Comparison of ENCODE assay signal across 29 cellular contexts in the genomic region with DNA sequence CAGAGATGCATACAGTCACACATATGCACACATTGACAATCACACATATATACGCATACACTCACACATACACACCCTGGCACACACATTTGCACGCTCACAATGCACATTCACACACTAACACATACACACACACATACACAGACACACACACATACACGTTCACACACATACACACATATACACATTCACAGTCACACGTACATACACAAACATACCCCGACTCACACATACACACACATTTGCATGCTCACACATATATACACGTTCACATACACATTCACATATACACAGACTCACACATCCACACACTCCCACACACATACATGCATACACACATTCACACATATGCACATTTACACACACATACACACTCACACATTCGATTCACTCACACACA.
"Had no signal": no experiment of that assay in that cellular context is flagged by ENCODE, and none has a peak within 500 bp of the region (broad histone marks: within the 10 kb centered on the region; RNA-seq: fewer than 3 reads in every experiment).

No MANE protein-coding gene starts in this region.

- H3K27ac Mint-ChIP-seq: mesothelial cell of epicardium; naive B cell; nephron; neural progenitor cell; stimulated activated naive B cell treated with anti-CD40 and anti-IgM and Interleukin-4, amounts not matched to agents 10 μg/mL and 1 μg/mL and 100 μg/mL, for 72 hours; stimulated activated naive CD8-positive, alpha-beta T cell treated with anti-CD3 and anti-CD28 coated beads, Interleukin-15, Interleukin-2, amounts not matched to agents 100 ng/mL and 50 ng/mL, for 24 hours had no signal

- H3K27ac ChIP-seq: coronary artery, esophagus muscularis mucosa, foreskin keratinocyte, gastroesophageal sphincter, heart left ventricle, hepatocyte, neural progenitor cell, ovary, psoas muscle, skin epidermis, spleen, thoracic aorta, tibial nerve had no signal

- H3K4me3 Mint-ChIP-seq: mesothelial cell of epicardium; naive B cell; nephron; neural progenitor cell; stimulated activated naive B cell treated with anti-CD40 and anti-IgM and Interleukin-4, amounts not matched to agents 10 μg/mL and 1 μg/mL and 100 μg/mL, for 72 hours; stimulated activated naive CD8-positive, alpha-beta T cell treated with anti-CD3 and anti-CD28 coated beads, Interleukin-15, Interleukin-2, amounts not matched to agents 100 ng/mL and 50 ng/mL, for 24 hours had no signal

- H3K9ac ChIP-seq: neural progenitor cell had no signal

- DNase-seq: dermis blood vessel endothelial cell; effector memory CD4-positive, alpha-beta T cell; foreskin keratinocyte; heart left ventricle; kidney; mesenchymal stem cell; mucosa of descending colon; naive B cell; nucleus accumbens; ovary; posterior cingulate gyrus; psoas muscle; right cardiac atrium; spleen; stimulated activated CD4-positive, alpha-beta T cell treated with anti-CD3 and anti-CD28 coated beads, Interleukin-2, amount 100 ng/mL, for 48 hours; stimulated activated naive B cell treated with anti-CD40 and anti-IgM and Interleukin-4, amounts not matched to agents 10 μg/mL and 1 μg/mL and 100 μg/mL, for 72 hours had no signal

- H3K4me2 ChIP-seq: hepatocyte, neural progenitor cell had no signal

- H3K9me3 ChIP-seq: esophagus muscularis mucosa, gastroesophageal sphincter, heart left ventricle, mucosa of descending colon, ovary, psoas muscle, thoracic aorta, tibial nerve had no signal

- H3K36me3 ChIP-seq: esophagus muscularis mucosa, gastroesophageal sphincter, heart left ventricle, neural progenitor cell, ovary, spleen, thoracic aorta, tibial nerve had no signal

- H3K9me3 Mint-ChIP-seq: stimulated activated naive CD8-positive, alpha-beta T cell treated with anti-CD3 and anti-CD28 coated beads, Interleukin-15, Interleukin-2, amounts not matched to agents 100 ng/mL and 50 ng/mL, for 24 hours had no signal

- ATAC-seq: foreskin keratinocyte; gastroesophageal sphincter; heart left ventricle; left lobe of liver; mucosa of descending colon; psoas muscle; right cardiac atrium; stimulated activated naive B cell treated with anti-CD40 and anti-IgM and Interleukin-4, amounts not matched to agents 10 μg/mL and 1 μg/mL and 100 μg/mL, for 72 hours had no signal

- H2AFZ ChIP-seq: hepatocyte, neural progenitor cell had no signal

- H3K27me3 Mint-ChIP-seq: naive B cell; stimulated activated naive B cell treated with anti-CD40 and anti-IgM and Interleukin-4, amounts not matched to agents 10 μg/mL and 1 μg/mL and 100 μg/mL, for 72 hours; stimulated activated naive CD8-positive, alpha-beta T cell treated with anti-CD3 and anti-CD28 coated beads, Interleukin-15, Interleukin-2, amounts not matched to agents 100 ng/mL and 50 ng/mL, for 24 hours had no signal

- H3K4me1 Mint-ChIP-seq: naive B cell; stimulated activated naive B cell treated with anti-CD40 and anti-IgM and Interleukin-4, amounts not matched to agents 10 μg/mL and 1 μg/mL and 100 μg/mL, for 72 hours had no signal

- H3K36me3 Mint-ChIP-seq: naive B cell; stimulated activated naive B cell treated with anti-CD40 and anti-IgM and Interleukin-4, amounts not matched to agents 10 μg/mL and 1 μg/mL and 100 μg/mL, for 72 hours had no signal

- H3K27me3 ChIP-seq: esophagus muscularis mucosa, gastroesophageal sphincter, heart left ventricle, hepatocyte, neural progenitor cell, ovary, spleen, tibial nerve had no signal

- H3K4me3 ChIP-seq: coronary artery, esophagus muscularis mucosa, gastroesophageal sphincter, heart left ventricle, hepatocyte, lung, mucosa of descending colon, neural progenitor cell, ovary, psoas muscle, skin epidermis, spleen, thoracic aorta, tibial nerve had no signal

- H3K4me1 ChIP-seq: heart left ventricle, neural progenitor cell, psoas muscle, spleen had no signal
